15 cellular contexts compared by ENCODE assay signal in the genomic region with DNA sequence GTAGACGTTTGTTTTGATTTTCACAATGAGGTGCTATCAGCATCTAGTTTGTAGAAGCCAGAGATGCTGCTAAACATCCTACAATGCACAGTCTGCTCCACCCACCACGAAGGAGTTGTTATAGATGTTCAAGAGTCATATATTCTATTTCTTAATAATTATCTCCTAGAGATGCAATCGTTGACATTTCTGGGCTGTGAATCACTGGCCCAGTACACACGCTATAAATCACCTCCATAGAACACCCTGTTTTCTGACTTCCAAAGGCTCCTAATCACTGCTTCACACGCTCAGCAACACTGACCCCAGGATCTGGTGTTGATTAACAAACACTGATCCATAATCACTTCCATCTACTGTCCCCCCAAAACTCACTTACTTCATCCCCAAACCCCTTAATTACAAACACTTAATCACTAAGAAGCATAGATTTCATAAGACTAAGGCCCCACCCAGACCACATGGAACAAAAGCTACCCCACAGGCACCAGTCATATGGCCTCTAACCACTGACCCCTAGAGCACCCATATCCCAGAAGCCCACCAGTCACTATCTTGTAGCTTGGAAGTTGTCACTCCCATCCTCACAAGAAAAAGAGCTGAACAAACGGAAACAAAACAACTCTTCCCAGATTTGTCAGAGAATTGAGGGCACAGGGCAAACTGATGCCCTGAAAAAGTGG. TPM values are rescaled to one million over a fixed set of nuclear protein-coding genes. Genes with fewer than 3 reads are reported as not detected.
DNase-seq lines count a peak whose midpoint lies in the region; ATAC-seq, FAIRE-seq and TF ChIP-seq lines count a peak whose summit lies in the region.
"Had no signal": no experiment of that assay in that cellular context is flagged by ENCODE, and none has a peak within 500 bp of the region (broad histone marks: within the 10 kb centered on the region; RNA-seq: fewer than 3 reads in every experiment).

No MANE protein-coding gene starts in this region.

- H2AFZ ChIP-seq in keratinocyte (ENCODE audit: control insufficient read depth, low read length): no peak overlapping the region

- no peaks in the 10 kb centered on the region for H3K9me3 ChIP-seq in breast epithelium
- no peaks in the 10 kb centered on the region for H3K9me3 ChIP-seq in keratinocyte (ENCODE audit: control insufficient read depth, low read depth, low read length)
- H3K9me3 ChIP-seq in SJCRH30 (replicated peaks): no peaks in the 10 kb centered on the region
- H3K9me3 ChIP-seq: left ventricle myocardium inferior, upper lobe of left lung had no signal

- CTCF ChIA-PET in MCF 10A (lab: Yijun Ruan, JAX): interaction anchor here (0.6 to 1.2 kb wide), 5 partner anchors 9 to 75 kb away, joined by 3 to 6 read pairs (median 3); no protein-coding TSS in a partner anchor

- H3K4me1 ChIP-seq in breast epithelium: no peaks in the 10 kb centered on the region
- peaks cover 19% of the 10 kb centered on the region for H3K4me1 ChIP-seq in keratinocyte (ENCODE audit: control insufficient read depth, extremely low read depth, insufficient read depth, low read length)
- H3K4me1 ChIP-seq in SJCRH30: no peaks in the 10 kb centered on the region
- H3K4me1 ChIP-seq: left ventricle myocardium inferior, parathyroid adenoma, upper lobe of left lung had no signal

- intact Hi-C loops in MCF 10A (cut with micrococcal nuclease) (no loop called here), breast epithelium (cut with DNase I; ENCODE audit: low total_unique reads) (no loop called here)

- peaks cover 8% of the 10 kb centered on the region for H3K9me3 Mint-ChIP-seq in MCF 10A (ENCODE audit: unreplicated experiment)

- no peak overlapping the region for H3K4me3 Mint-ChIP-seq in MCF 10A (ENCODE audit: unreplicated experiment)

- no peak overlapping the region for H3K9ac ChIP-seq in keratinocyte (ENCODE audit: control insufficient read depth, extremely low read depth, insufficient read depth, low read length)
- H3K9ac ChIP-seq: parathyroid adenoma had no signal

- H3K4me3 ChIP-seq in breast epithelium: no peak overlapping the region
- no peak overlapping the region for H3K4me3 ChIP-seq in astrocyte of the spinal cord (ENCODE audit: low read depth, low read length)
- no peak overlapping the region for H3K4me3 ChIP-seq in keratinocyte (ENCODE audit: control insufficient read depth in 2 of 3, extremely low read depth in 1 of 3, insufficient read depth in 2 of 3, low read depth in 1 of 3, low read length in 3 of 3)
- H3K4me3 ChIP-seq in SJCRH30: no peak overlapping the region
- H3K4me3 ChIP-seq: left ventricle myocardium inferior, upper lobe of left lung had no signal

- H3K36me3 Mint-ChIP-seq in MCF 10A (ENCODE audit: insufficient read depth, unreplicated experiment): no peaks in the 10 kb centered on the region

- H3K27ac ChIP-seq in breast epithelium (no peak overlapping the region), keratinocyte (ENCODE audit: control insufficient read depth, insufficient read depth, low read length) (peak overlapping the region; percentile 42), SJCRH30 (no peak overlapping the region)
- H3K27ac ChIP-seq: left ventricle myocardium inferior, parathyroid adenoma, upper lobe of left lung, VCaP had no signal

- peak overlapping the region; percentile 34 for H3K27ac Mint-ChIP-seq in MCF 10A (ENCODE audit: low read depth, unreplicated experiment)

- TF ChIP-seq CTCF in MCF 10A (IDR thresholded peaks at IDR 0.05; ENCODE audit: unreplicated experiment) (no peak), breast epithelium (IDR thresholded peaks at IDR 0.05) (no peak), astrocyte of the spinal cord (IDR thresholded peaks at IDR 0.05; ENCODE audit: low read depth, low read length) (no peak), keratinocyte (optimal IDR thresholded peaks at IDR 0.05 in 1 of 3, IDR thresholded peaks at IDR 0.05 in 1 of 3, conservative IDR thresholded peaks at IDR 0.05 in 1 of 3; ENCODE audit: extremely low read depth in 1 of 3, insufficient read depth in 2 of 3, low read length in 3 of 3) (no peak), GM13977 (IDR thresholded peaks at IDR 0.05; ENCODE audit: extremely low read depth, insufficient read depth, missing control alignments) (no peak)

- H3K27me3 ChIP-seq in breast epithelium (peaks cover 0 to 20% of the 10 kb centered on the region in 2 donors), keratinocyte (ENCODE audit: control insufficient read depth, extremely low read depth, insufficient read depth, low read length) (no peaks in the 10 kb centered on the region), SJCRH30 (no peaks in the 10 kb centered on the region)
- H3K27me3 ChIP-seq: upper lobe of left lung had no signal

- BruUV-seq in MCF 10A (replicated peaks; lab: Mats Ljungman, UMichigan): no TSS peak

- ATAC-seq in GM18909 (IDR thresholded peaks at IDR 0.05; ENCODE audit: poor library complexity, unreplicated experiment): no peak

- peaks cover 12% of the 10 kb centered on the region for H3K4me1 Mint-ChIP-seq in MCF 10A (ENCODE audit: insufficient read depth, unreplicated experiment)

- DNase-seq in MCF 10A (ENCODE audit: unreplicated experiment) (peak; percentile 63), breast epithelium (ENCODE audit: low spot score in 2 of 2) (no peak), astrocyte of the spinal cord (ENCODE audit: low read depth, low spot score) (peak; percentile 22), keratinocyte (ENCODE audit: low read depth, low spot score) (no peak), GM13977 (ENCODE audit: low spot score) (no peak), SJCRH30 (no peak)
- no peak for DNase-seq in activated CD4-positive, alpha-beta T cell treated with anti-CD3 and anti-CD28 coated beads, Interleukin-2, amount 50 U/mL, for 4 hours
- DNase-seq: head of caudate nucleus, left ventricle myocardium inferior, NCI-H2081, upper lobe of left lung had no signal

- H3K36me3 ChIP-seq in breast epithelium (no peaks in the 10 kb centered on the region), keratinocyte (ENCODE audit: control insufficient read depth in 2 of 2, extremely low read depth in 1 of 2, insufficient read depth in 2 of 2, low read length in 2 of 2) (no peaks in the 10 kb centered on the region), SJCRH30 (no peaks in the 10 kb centered on the region)
- H3K36me3 ChIP-seq: left ventricle myocardium inferior, upper lobe of left lung had no signal

- POLR2A ChIA-PET in MCF 10A (lab: Yijun Ruan, JAX): interaction anchor here (1.1 to 2.7 kb wide), 4 partner anchors 14 to 31 kb away, joined by 4 to 10 read pairs (median 6); no protein-coding TSS in a partner anchor

- in situ Hi-C loops in astrocyte of the spinal cord (cut with HindIII; ENCODE audit: low sequenced_read_pairs) (no loop called here), GM13977 (cut with MboI; ENCODE audit: low pct_unique_long_range_greater_than_20kb, low sequenced_read_pairs, unreplicated experiment) (loop anchor here (25.0 kb wide), 1 partner anchor 327 kb away; the partner anchor contains the start of gene UBA1)

- TF ChIP-seq POLR2A in breast epithelium (IDR thresholded peaks at IDR 0.05): no peak

- dilution Hi-C loops in keratinocyte (cut with MboI; ENCODE audit: extremely low pct_ligation_motif_present, low sequenced_read_pairs): no loop called here

- H3K9me1 ChIP-seq in keratinocyte (ENCODE audit: control insufficient read depth, extremely low read depth, insufficient read depth, low read length): no peaks in the 10 kb centered on the region

- FAIRE-seq in keratinocyte (lab: Jason Lieb, UNC): no peak
- FAIRE-seq: H54 had no signal

- no peaks in the 10 kb centered on the region for H3K79me2 ChIP-seq in keratinocyte (ENCODE audit: control insufficient read depth, insufficient read depth, low read length)
- H3K79me2 ChIP-seq: parathyroid adenoma had no signal

- H4K20me1 ChIP-seq in keratinocyte (ENCODE audit: control insufficient read depth, extremely low read depth, insufficient read depth, low read length): no peaks in the 10 kb centered on the region

- H3K4me2 ChIP-seq in keratinocyte (ENCODE audit: control insufficient read depth, extremely low read depth, insufficient read depth, low read depth, low read length): peak overlapping the region; percentile 32

- no peaks in the 10 kb centered on the region for H3K27me3 Mint-ChIP-seq in MCF 10A (ENCODE audit: insufficient read depth, unreplicated experiment)

RNA-seq across cellular contexts. Expression of gene ZNF41, which starts 31.7 kb away (rescaled TPM):
- total RNA-seq in MCF 10A (2022) (5.6 and 7.0 TPM in 2 replicates), breast epithelium (10 to 100 TPM in 1 of 3 donors, 1 to 10 TPM in 2; 7.2 to 14.0 (median 9.2) TPM)
- polyA plus RNA-seq in keratinocyte: 4.2 to 5.0 TPM (median 4.2 TPM) in 3 replicates
- 1.6 TPM for polyA plus RNA-seq in keratinocyte (2011; ENCODE audit: low read depth)
- polyA plus RNA-seq in keratinocyte (2011; cell fraction: cytosol; rRNA removed): 2.3 and 5.1 TPM in 2 replicates
- polyA plus RNA-seq in keratinocyte (2011; cell fraction: nucleus; rRNA removed): 6.5 and 6.8 TPM in 2 replicates
- 1.3 and 3.6 TPM in 2 replicates for polyA plus RNA-seq in keratinocyte (2012; ENCODE audit: low replicate concordance)
- polyA minus RNA-seq in keratinocyte: 1.6 to 6.6 TPM (median 3.9 TPM) in 3 replicates
- polyA minus RNA-seq in keratinocyte (2011; cell fraction: cytosol; rRNA and poly(A)+ RNA removed): 2.7 TPM
- polyA minus RNA-seq in keratinocyte (2011; cell fraction: nucleus; rRNA and poly(A)+ RNA removed): 4.5 and 9.0 TPM in 2 replicates
- total RNA-seq in SJCRH30 (2014; rRNA removed; shearing (Covaris generic)): 7.2 and 8.4 TPM in 2 replicates

RNA-seq across cellular contexts. Expression of gene ARAF, which starts 46.3 kb away (rescaled TPM):
- 53.2 and 63.5 TPM in 2 replicates for total RNA-seq in MCF 10A (2022)
- 10 to 100 TPM; 27.9 to 37.6 (median 30.6) TPM for total RNA-seq in breast epithelium
- 21.3 to 40.5 TPM (median 22.4 TPM) in 3 replicates for polyA plus RNA-seq in keratinocyte
- polyA plus RNA-seq in keratinocyte (2011; ENCODE audit: low read depth): 5.6 TPM
- 28.4 and 29.0 TPM in 2 replicates for polyA plus RNA-seq in keratinocyte (2011; cell fraction: cytosol; rRNA removed)
- 47.8 and 49.4 TPM in 2 replicates for polyA plus RNA-seq in keratinocyte (2011; cell fraction: nucleus; rRNA removed)
- 22.9 and 34.4 TPM in 2 replicates for polyA plus RNA-seq in keratinocyte (2012; ENCODE audit: low replicate concordance)
- polyA minus RNA-seq in keratinocyte: 43.0 to 96.2 TPM (median 65.5 TPM) in 3 replicates
- polyA minus RNA-seq in keratinocyte (2011; cell fraction: cytosol; rRNA and poly(A)+ RNA removed): 23.4 TPM
- 12.7 and 20.2 TPM in 2 replicates for polyA minus RNA-seq in keratinocyte (2011; cell fraction: nucleus; rRNA and poly(A)+ RNA removed)
- total RNA-seq in SJCRH30 (2014; rRNA removed; shearing (Covaris generic)): 20.5 and 21.8 TPM in 2 replicates

Comparison
In these comparisons a context has a peak if more than half of its experiments do, and no peak if none do; other contexts are left out.
1. DNase-seq: peak in MCF 10A (single experiment) and astrocyte of the spinal cord (single experiment); none in breast epithelium (0 of 2), keratinocyte (single experiment), GM13977 (single experiment), activated CD4-positive, alpha-beta T cell treated with anti-CD3 and anti-CD28 coated beads, Interleukin-2, amount 50 U/mL, for 4 hours (0 of 2) and SJCRH30 (0 of 2).